1 cellular context compared by ENCODE assay signal in the genomic region with DNA sequence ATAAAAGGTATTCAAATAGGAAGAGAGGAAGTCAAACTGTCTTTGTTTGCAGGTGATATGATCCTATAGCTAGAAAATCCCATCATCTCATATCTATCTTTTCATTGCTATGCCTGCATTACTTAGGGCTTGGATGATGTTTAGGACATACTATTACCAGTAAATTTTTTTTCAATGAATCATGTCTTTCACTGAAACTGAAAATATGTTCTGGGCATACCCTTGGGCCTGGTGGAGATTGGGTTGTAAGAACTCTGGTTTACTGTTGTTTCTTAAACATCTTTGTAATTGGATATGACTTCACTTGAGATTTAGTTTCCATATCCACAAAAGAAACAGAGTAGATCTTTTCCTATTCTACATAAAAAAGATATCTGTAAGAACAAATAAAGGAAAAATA.
TF ChIP-seq lines count a peak whose summit lies in the region.

No MANE protein-coding gene starts in this region.

TF ChIP-seq in GM23338, 12 proteins besides CTCF, POLR2A, EP300 and RAD21 (continued from another document):
- TF ChIP-seq ZNF462 (CRISPR knock-in tag; IDR thresholded peaks at IDR 0.05) (no peak), NANOG (IDR thresholded peaks at IDR 0.05; ENCODE audit: borderline replicate concordance) (no peak), EZH2phosphoT487 (IDR thresholded peaks at IDR 0.05; ENCODE audit: unreplicated experiment) (no peak), EZH2 (IDR thresholded peaks at IDR 0.05; ENCODE audit: low read depth, unreplicated experiment) (no peak), ZNF331 (CRISPR knock-in tag; IDR thresholded peaks at IDR 0.05; ENCODE audit: low read depth) (no peak)
TF ChIP-seq in GM23338: peak in this region for 0.
